Comparison of ENCODE assay signal across 29 cellular contexts in genomic region chr1:247296599-247297180, GRCh38. TPM values are rescaled to one million over a fixed set of nuclear protein-coding genes. Genes with fewer than 3 reads are reported as not detected.
"Had no signal": no experiment of that assay in that cellular context is flagged by ENCODE, and none has a peak within 500 bp of the region (broad histone marks: within the 10 kb centered on the region; RNA-seq: fewer than 3 reads in every experiment).

No MANE protein-coding gene starts in this region.

- DNase-seq: cerebellar nuclear complex; dorsolateral prefrontal cortex; effector CD4-positive, alpha-beta T cell; foreskin fibroblast; gastrocnemius medialis; left ventricle myocardium superior; lower lobe of right lung; midbrain; spleen; stimulated activated CD4-positive, alpha-beta T cell treated with anti-CD3 and anti-CD28 coated beads, Interleukin-4, amount 100 ng/mL, for 4 hours; stimulated activated naive B cell treated with anti-CD40 and anti-IgM and Interleukin-4, amounts not matched to agents 10 μg/mL and 1 μg/mL and 100 μg/mL, for 72 hours had no signal

- H3K27me3 Mint-ChIP-seq: natural killer cell treated with Interleukin-12 subunit alpha and Interleukin-12 subunit beta and Interleukin-15 and Interleukin-18, amount 100 ng/mL, for 72 hours; stimulated activated naive B cell treated with anti-CD40 and anti-IgM and Interleukin-4, amounts not matched to agents 10 μg/mL and 1 μg/mL and 100 μg/mL, for 72 hours; stimulated activated naive CD8-positive, alpha-beta T cell treated with anti-CD3 and anti-CD28 coated beads, Interleukin-15, Interleukin-2, amounts not matched to agents 100 ng/mL and 50 ng/mL, for 24 hours had no signal

- H3K9me3 Mint-ChIP-seq: natural killer cell treated with Interleukin-12 subunit alpha and Interleukin-12 subunit beta and Interleukin-15 and Interleukin-18, amount 100 ng/mL, for 72 hours; neural crest cell; stimulated activated naive B cell treated with anti-CD40 and anti-IgM and Interleukin-4, amounts not matched to agents 10 μg/mL and 1 μg/mL and 100 μg/mL, for 72 hours; stimulated activated naive CD8-positive, alpha-beta T cell treated with anti-CD3 and anti-CD28 coated beads, Interleukin-15, Interleukin-2, amounts not matched to agents 100 ng/mL and 50 ng/mL, for 24 hours had no signal

- ATAC-seq: esophagus mucosa; gastrocnemius medialis; left ventricle myocardium superior; lower lobe of right lung; natural killer cell treated with Interleukin-12 subunit alpha and Interleukin-12 subunit beta and Interleukin-15 and Interleukin-18, amount 100 ng/mL, for 72 hours; stimulated activated naive B cell treated with anti-CD40 and anti-IgM and Interleukin-4, amounts not matched to agents 10 μg/mL and 1 μg/mL and 100 μg/mL, for 72 hours had no signal

- H3K27me3 ChIP-seq: dorsolateral prefrontal cortex, gastrocnemius medialis, neutrophil, spleen, tibial nerve, vagina had no signal

- H3K4me3 ChIP-seq: dorsolateral prefrontal cortex, gastrocnemius medialis, lower lobe of right lung, skin epidermis, spleen, thoracic aorta, tibial nerve, vagina had no signal

- H3K27ac ChIP-seq: dorsolateral prefrontal cortex, epithelial cell of prostate, gastrocnemius medialis, lower lobe of right lung, neutrophil, parathyroid adenoma, skin epidermis, spleen, thoracic aorta, tibial nerve, vagina had no signal

- H2AFZ ChIP-seq: parathyroid adenoma had no signal

- H3K9me3 ChIP-seq: gastrocnemius medialis, lower lobe of right lung, neutrophil, spleen, thoracic aorta, vagina had no signal

- H3K27ac Mint-ChIP-seq: natural killer cell treated with Interleukin-12 subunit alpha and Interleukin-12 subunit beta and Interleukin-15 and Interleukin-18, amount 100 ng/mL, for 72 hours; stimulated activated naive B cell treated with anti-CD40 and anti-IgM and Interleukin-4, amounts not matched to agents 10 μg/mL and 1 μg/mL and 100 μg/mL, for 72 hours; stimulated activated naive CD8-positive, alpha-beta T cell treated with anti-CD3 and anti-CD28 coated beads, Interleukin-15, Interleukin-2, amounts not matched to agents 100 ng/mL and 50 ng/mL, for 24 hours had no signal

- H3K9ac ChIP-seq: parathyroid adenoma had no signal

- H3K4me1 ChIP-seq: gastrocnemius medialis, lower lobe of right lung, parathyroid adenoma, spleen, tibial nerve, vagina had no signal

- H3K79me2 ChIP-seq: parathyroid adenoma had no signal

- H3K4me1 Mint-ChIP-seq: stimulated activated naive B cell treated with anti-CD40 and anti-IgM and Interleukin-4, amounts not matched to agents 10 μg/mL and 1 μg/mL and 100 μg/mL, for 72 hours had no signal

- H3K36me3 Mint-ChIP-seq: natural killer cell treated with Interleukin-12 subunit alpha and Interleukin-12 subunit beta and Interleukin-15 and Interleukin-18, amount 100 ng/mL, for 72 hours had no signal

- H3K4me3 Mint-ChIP-seq: natural killer cell treated with Interleukin-12 subunit alpha and Interleukin-12 subunit beta and Interleukin-15 and Interleukin-18, amount 100 ng/mL, for 72 hours; neural crest cell; stimulated activated naive B cell treated with anti-CD40 and anti-IgM and Interleukin-4, amounts not matched to agents 10 μg/mL and 1 μg/mL and 100 μg/mL, for 72 hours; stimulated activated naive CD8-positive, alpha-beta T cell treated with anti-CD3 and anti-CD28 coated beads, Interleukin-15, Interleukin-2, amounts not matched to agents 100 ng/mL and 50 ng/mL, for 24 hours had no signal

RNA-seq across cellular contexts. Expression of gene VN1R5, which starts 40.8 kb away (rescaled TPM):
- total RNA-seq: dorsolateral prefrontal cortex; esophagus mucosa; gastrocnemius medialis; glomerular endothelial cell; left ventricle myocardium superior; lower lobe of right lung; mucosa of gallbladder; myocyte; natural killer cell treated with Interleukin-12 subunit alpha and Interleukin-12 subunit beta and Interleukin-15 and Interleukin-18, amount 100 ng/mL, for 72 hours; neural crest cell; osteoblast; progenitor cell of endocrine pancreas; spleen; thoracic aorta; tibial nerve; ureter; vagina had no signal
- polyA plus RNA-seq: keratinocyte, spleen had no signal
